Comparison of ENCODE assay signal across 9 cellular contexts in the genomic region with DNA sequence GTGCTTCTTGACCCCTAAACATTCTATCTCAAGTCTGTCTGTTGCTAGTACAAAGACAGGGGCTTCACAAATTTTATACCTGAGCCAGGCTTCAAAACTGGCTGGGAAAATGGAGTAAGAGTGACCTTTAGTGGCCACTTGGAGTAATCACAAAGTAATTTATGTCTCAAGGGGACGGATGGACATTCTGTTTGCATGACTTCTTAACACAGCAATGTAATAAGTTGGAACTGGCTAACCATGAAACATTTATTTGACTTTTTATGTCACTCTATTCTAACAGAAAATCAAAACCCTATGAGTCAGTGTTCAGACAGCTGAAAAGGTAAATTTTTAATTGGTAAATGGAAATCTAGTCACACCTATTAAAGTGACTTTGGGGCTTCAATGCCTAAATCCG.
DNase-seq lines count a peak whose midpoint lies in the region; ATAC-seq and TF ChIP-seq lines count a peak whose summit lies in the region.
"Had no signal": no experiment of that assay in that cellular context is flagged by ENCODE, and none has a peak within 500 bp of the region (broad histone marks: within the 10 kb centered on the region; RNA-seq: fewer than 3 reads in every experiment).

No MANE protein-coding gene starts in this region.

- no peaks in the 10 kb centered on the region for H3K27me3 ChIP-seq in KMS-11 (ENCODE audit: insufficient read depth, low read depth)
- no peaks in the 10 kb centered on the region for H3K27me3 ChIP-seq in SJSA1 (replicated peaks)

- no peak overlapping the region for H2AFZ ChIP-seq in KMS-11 (ENCODE audit: low read depth)

- no peak overlapping the region for H3K27ac ChIP-seq in KMS-11
- H3K27ac ChIP-seq in SJSA1: 0 out of 2 replicates have a peak overlapping the region, but pooled peaks have one; percentile 4
- H3K27ac ChIP-seq: epithelial cell of prostate had no signal

- no peaks in the 10 kb centered on the region for H3K36me3 Mint-ChIP-seq in progenitor cell of endocrine pancreas (ENCODE audit: insufficient read depth)
- H3K36me3 Mint-ChIP-seq in T-helper 2 cell treated with Interferon-gamma antibody and Interleukin-4, amounts not matched to agents 5 μg/mL and 100 μg/mL, for 36 hours (ENCODE audit: low read depth): no peaks in the 10 kb centered on the region

- H3K4me3 Mint-ChIP-seq in progenitor cell of endocrine pancreas (ENCODE audit: low read depth): no peak overlapping the region
- H3K4me3 Mint-ChIP-seq in T-helper 2 cell treated with Interferon-gamma antibody and Interleukin-4, amounts not matched to agents 5 μg/mL and 100 μg/mL, for 36 hours: no peak overlapping the region

- no peaks in the 10 kb centered on the region for H3K27me3 Mint-ChIP-seq in progenitor cell of endocrine pancreas
- H3K27me3 Mint-ChIP-seq in T-helper 2 cell treated with Interferon-gamma antibody and Interleukin-4, amounts not matched to agents 5 μg/mL and 100 μg/mL, for 36 hours (ENCODE audit: low read depth): no peaks in the 10 kb centered on the region

- peaks cover 15% of the 10 kb centered on the region for H3K4me1 ChIP-seq in KMS-11 (ENCODE audit: low read depth, poor library complexity, severe bottlenecking)
- peaks cover 10% of the 10 kb centered on the region for H3K4me1 ChIP-seq in SJSA1 (replicated peaks)

- peak; percentile 80 for ATAC-seq in GM18870 (IDR thresholded peaks at IDR 0.05; ENCODE audit: unreplicated experiment)

- H4K20me1 ChIP-seq in KMS-11 (ENCODE audit: insufficient read depth): no peaks in the 10 kb centered on the region

- H3K79me2 ChIP-seq in KMS-11 (ENCODE audit: insufficient read depth, low read depth): no peaks in the 10 kb centered on the region

- no peak overlapping the region for H3K27ac Mint-ChIP-seq in progenitor cell of endocrine pancreas
- H3K27ac Mint-ChIP-seq in T-helper 2 cell treated with Interferon-gamma antibody and Interleukin-4, amounts not matched to agents 5 μg/mL and 100 μg/mL, for 36 hours: no peak overlapping the region

- no peaks in the 10 kb centered on the region for H3K9me3 ChIP-seq in SJSA1 (replicated peaks)

- no peaks in the 10 kb centered on the region for H3K9me3 Mint-ChIP-seq in progenitor cell of endocrine pancreas (ENCODE audit: low read depth)
- no peaks in the 10 kb centered on the region for H3K9me3 Mint-ChIP-seq in T-helper 2 cell treated with Interferon-gamma antibody and Interleukin-4, amounts not matched to agents 5 μg/mL and 100 μg/mL, for 36 hours

- H3K9ac ChIP-seq in KMS-11: no peak overlapping the region

- H3K4me1 Mint-ChIP-seq in progenitor cell of endocrine pancreas (ENCODE audit: low read depth): peaks cover 1% of the 10 kb centered on the region
- H3K4me1 Mint-ChIP-seq in T-helper 2 cell treated with Interferon-gamma antibody and Interleukin-4, amounts not matched to agents 5 μg/mL and 100 μg/mL, for 36 hours (ENCODE audit: low read depth): no peaks in the 10 kb centered on the region

- peak; percentile 71 for TF ChIP-seq CTCF in KMS-11 (conservative IDR thresholded peaks at IDR 0.05; ENCODE audit: low read depth, low read length)
- TF ChIP-seq CTCF in foreskin fibroblast (IDR thresholded peaks at IDR 0.05; ENCODE audit: low read depth, low read length): peak; percentile 60
- peak; percentile 80 for TF ChIP-seq CTCF in progenitor cell of endocrine pancreas (IDR thresholded peaks at IDR 0.05; ENCODE audit: unreplicated experiment)

- no peak overlapping the region for H3K4me2 ChIP-seq in KMS-11

- DNase-seq in AG08395 (ENCODE audit: low spot score) (peak; percentile 56), SJSA1 (ENCODE audit: low read depth in 1 of 2, low spot score in 2 of 2) (peak in 1 of 2 experiments; percentile 64), foreskin fibroblast (peak; percentile 73 to 88), progenitor cell of endocrine pancreas (ENCODE audit: low spot score, unreplicated experiment) (peak; percentile 12), mesenteric fat pad (ENCODE audit: low spot score) (no peak)
- DNase-seq in T-helper 2 cell treated with Interferon-gamma antibody and Interleukin-4, amounts not matched to agents 5 μg/mL and 100 μg/mL, for 36 hours (ENCODE audit: low spot score): no peak

- H3K36me3 ChIP-seq in KMS-11 (ENCODE audit: insufficient read depth): no peaks in the 10 kb centered on the region
- H3K36me3 ChIP-seq in SJSA1: no peaks in the 10 kb centered on the region

- H3K4me3 ChIP-seq in KMS-11 (IDR thresholded peaks at IDR 0.05; ENCODE audit: insufficient read depth, low read depth, low read length) (no peak overlapping the region), SJSA1 (no peak overlapping the region), foreskin fibroblast (ENCODE audit: low read depth in 1 of 2, low read length in 2 of 2) (no peak overlapping the region)

Comparison
In these comparisons a context has a peak if more than half of its experiments do, and no peak if none do; other contexts are left out.
1. DNase-seq: peak in AG08395 (single experiment), foreskin fibroblast (2 of 2) and progenitor cell of endocrine pancreas (single experiment); none in mesenteric fat pad (single experiment) and T-helper 2 cell treated with Interferon-gamma antibody and Interleukin-4, amounts not matched to agents 5 μg/mL and 100 μg/mL, for 36 hours (single experiment).
2. Peak in every context shown above with its lines, with median percentiles within 50 percentile points of each other: CTCF ChIP-seq.